10 cellular contexts compared by ENCODE assay signal in genomic region chr14:96095581-96096476, GRCh38. TPM values are rescaled to one million over a fixed set of nuclear protein-coding genes. Genes with fewer than 3 reads are reported as not detected.
DNase-seq lines count a peak whose midpoint lies in the region; ATAC-seq and TF ChIP-seq lines count a peak whose summit lies in the region.
"Had no signal": no experiment of that assay in that cellular context is flagged by ENCODE, and none has a peak within 500 bp of the region (broad histone marks: within the 10 kb centered on the region; RNA-seq: fewer than 3 reads in every experiment).

No MANE protein-coding gene starts in this region.

- DNase-seq in Calu3 (peak; percentile 26), NCI-H2081 (lab: John Stamatoyannopoulos, UW) (peak; percentile 72 to 89), brain microvascular endothelial cell (peak; percentile 76), mesothelial cell of epicardium (ENCODE audit: low spot score in 2 of 2, unreplicated experiment in 2 of 2) (no peak), KBM-7 (no peak)
- DNase-seq: heart right ventricle had no signal

- no peaks in the 10 kb centered on the region for H3K36me3 ChIP-seq in brain microvascular endothelial cell (replicated peaks)
- H3K36me3 ChIP-seq: heart right ventricle had no signal

- no peak overlapping the region for H3K27ac Mint-ChIP-seq in Calu3 (ENCODE audit: unreplicated experiment)
- H3K27ac Mint-ChIP-seq in mesothelial cell of epicardium: peak overlapping the region; percentile 69
- no peak overlapping the region for H3K27ac Mint-ChIP-seq in activated T-helper 17 cell treated with anti-CD3 and anti-CD28 coated beads, Interleukin-2, amount 50 U/mL, for 72 hours

- peak overlapping the region; percentile 32 for H3K27ac ChIP-seq in brain microvascular endothelial cell
- H3K27ac ChIP-seq: heart right ventricle, HL-60 had no signal

- intact Hi-C loops in Calu3 (cut with micrococcal nuclease; ENCODE audit: unreplicated experiment): loop anchor here (5.0 to 10.0 kb wide), 2 partner anchors 201 to 534 kb away; no protein-coding TSS in a partner anchor

- no peaks in the 10 kb centered on the region for H3K36me3 Mint-ChIP-seq in Calu3 (ENCODE audit: insufficient read depth, unreplicated experiment)
- H3K36me3 Mint-ChIP-seq in mesothelial cell of epicardium: no peaks in the 10 kb centered on the region
- H3K36me3 Mint-ChIP-seq in activated T-helper 17 cell treated with anti-CD3 and anti-CD28 coated beads, Interleukin-2, amount 50 U/mL, for 72 hours (ENCODE audit: low read depth): no peaks in the 10 kb centered on the region

- H3K27me3 Mint-ChIP-seq in Calu3 (ENCODE audit: unreplicated experiment) (peaks cover 26% of the 10 kb centered on the region), mesothelial cell of epicardium (ENCODE audit: low read depth) (no peaks in the 10 kb centered on the region)
- peaks cover 4% of the 10 kb centered on the region for H3K27me3 Mint-ChIP-seq in activated T-helper 17 cell treated with anti-CD3 and anti-CD28 coated beads, Interleukin-2, amount 50 U/mL, for 72 hours

- in situ Hi-C loops in brain microvascular endothelial cell (cut with HindIII; ENCODE audit: low pct_ligation_motif_present, low sequenced_read_pairs): no loop called here
- in situ Hi-C loops in KBM-7 (cut with MboI; ENCODE audit: low pct_unique_long_range_greater_than_20kb, low sequenced_read_pairs): no loop called here

- TF ChIP-seq CTCF in Calu3 (IDR thresholded peaks at IDR 0.05; ENCODE audit: unreplicated experiment): no peak
- TF ChIP-seq CTCF in brain microvascular endothelial cell (IDR thresholded peaks at IDR 0.05; ENCODE audit: low read depth, low read length, missing control alignments): no peak
- no peak for TF ChIP-seq CTCF in mesothelial cell of epicardium (IDR thresholded peaks at IDR 0.05; ENCODE audit: unreplicated experiment)

- no TSS peak for BruUV-seq in Calu3 (replicated peaks; lab: Mats Ljungman, UMichigan)

- no peak for ATAC-seq in HG02973 (IDR thresholded peaks at IDR 0.05; ENCODE audit: unreplicated experiment)
- ATAC-seq in GM19328 (IDR thresholded peaks at IDR 0.05; ENCODE audit: unreplicated experiment): no peak
- no peak for ATAC-seq in activated T-helper 17 cell treated with anti-CD3 and anti-CD28 coated beads, Interleukin-2, amount 50 U/mL, for 72 hours (replicated peaks)

- H3K4me3 Mint-ChIP-seq in Calu3 (ENCODE audit: low read depth, unreplicated experiment): no peak overlapping the region
- no peak overlapping the region for H3K4me3 Mint-ChIP-seq in mesothelial cell of epicardium
- no peak overlapping the region for H3K4me3 Mint-ChIP-seq in activated T-helper 17 cell treated with anti-CD3 and anti-CD28 coated beads, Interleukin-2, amount 50 U/mL, for 72 hours

- H3K4me1 Mint-ChIP-seq in Calu3 (ENCODE audit: low read depth, unreplicated experiment) (no peaks in the 10 kb centered on the region), mesothelial cell of epicardium (peaks cover 20% of the 10 kb centered on the region)
- no peaks in the 10 kb centered on the region for H3K4me1 Mint-ChIP-seq in activated T-helper 17 cell treated with anti-CD3 and anti-CD28 coated beads, Interleukin-2, amount 50 U/mL, for 72 hours

- no peak overlapping the region for H3K4me3 ChIP-seq in brain microvascular endothelial cell (ENCODE audit: low read depth, low read length)
- H3K4me3 ChIP-seq: heart right ventricle had no signal

- H3K9me3 Mint-ChIP-seq in Calu3 (ENCODE audit: low read depth, unreplicated experiment): no peaks in the 10 kb centered on the region
- H3K9me3 Mint-ChIP-seq in mesothelial cell of epicardium: no peaks in the 10 kb centered on the region
- H3K9me3 Mint-ChIP-seq in activated T-helper 17 cell treated with anti-CD3 and anti-CD28 coated beads, Interleukin-2, amount 50 U/mL, for 72 hours: no peaks in the 10 kb centered on the region

- CTCF ChIA-PET in Calu3 (lab: Charles Lee): interaction anchor here (1.1 kb wide), 2 partner anchors 10 to 97 kb away, joined by 3 to 4 read pairs; no protein-coding TSS in a partner anchor

- no peaks in the 10 kb centered on the region for H3K27me3 ChIP-seq in brain microvascular endothelial cell (replicated peaks)

RNA-seq across cellular contexts. Expression of gene C14orf132, which starts 56.7 kb away (rescaled TPM):
- 1.3 and 2.6 TPM in 2 replicates for total RNA-seq in Calu3 (2022)
- 35.4 to 40.6 TPM (median 35.9 TPM) in 3 replicates for total RNA-seq in mesothelial cell of epicardium
- total RNA-seq in activated T-helper 17 cell treated with anti-CD3 and anti-CD28 coated beads, Interleukin-2, amount 50 U/mL, for 72 hours: 1 to 10 TPM; 1.3 to 2.8 TPM

Comparison
In these comparisons a context has a peak if more than half of its experiments do, and no peak if none do; other contexts are left out.
1. DNase-seq: peak in Calu3 (single experiment), NCI-H2081 (2 of 2) and brain microvascular endothelial cell (single experiment); none in mesothelial cell of epicardium (0 of 2) and KBM-7 (single experiment).